In the genomic region with DNA sequence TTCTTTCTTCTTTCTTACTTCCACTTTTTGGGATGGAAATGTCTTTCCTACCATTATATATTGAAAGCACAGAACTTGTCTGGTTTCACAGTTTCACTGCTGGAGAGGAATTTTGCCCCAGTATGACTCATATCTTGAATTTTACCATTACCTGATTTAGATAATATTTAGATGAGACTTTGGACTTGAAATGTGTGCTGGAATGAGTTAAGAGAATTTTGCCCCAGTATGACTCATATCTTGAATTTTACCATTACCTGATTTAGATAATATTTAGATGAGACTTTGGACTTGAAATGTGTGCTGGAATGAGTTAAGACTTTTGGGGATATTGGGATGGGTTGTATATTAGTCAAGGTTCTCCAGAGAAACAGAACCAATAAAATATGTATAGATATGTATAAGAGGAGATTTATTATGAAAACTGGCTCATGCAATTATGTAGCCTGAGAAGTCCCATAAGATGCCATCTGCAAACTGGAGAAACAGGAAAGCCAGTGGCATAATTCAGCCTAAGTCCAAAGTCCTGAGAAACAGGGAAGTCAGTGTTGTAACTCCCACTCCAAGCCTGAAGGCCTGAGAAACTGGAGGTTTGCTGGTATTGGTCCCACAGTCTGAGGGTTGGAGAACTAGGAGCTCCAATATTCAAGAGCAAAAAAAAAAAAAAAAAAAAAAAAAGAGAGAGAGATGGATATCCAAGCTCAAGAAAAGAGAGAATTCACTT, we compare ENCODE assay signal across 1 cellular context.
TF ChIP-seq lines count a peak whose summit lies in the region.

No MANE protein-coding gene starts in this region.

TF ChIP-seq in A549, 52 proteins besides CTCF, POLR2A, EP300 and RAD21 (continued from another document):
- TF ChIP-seq, protein P1, sequence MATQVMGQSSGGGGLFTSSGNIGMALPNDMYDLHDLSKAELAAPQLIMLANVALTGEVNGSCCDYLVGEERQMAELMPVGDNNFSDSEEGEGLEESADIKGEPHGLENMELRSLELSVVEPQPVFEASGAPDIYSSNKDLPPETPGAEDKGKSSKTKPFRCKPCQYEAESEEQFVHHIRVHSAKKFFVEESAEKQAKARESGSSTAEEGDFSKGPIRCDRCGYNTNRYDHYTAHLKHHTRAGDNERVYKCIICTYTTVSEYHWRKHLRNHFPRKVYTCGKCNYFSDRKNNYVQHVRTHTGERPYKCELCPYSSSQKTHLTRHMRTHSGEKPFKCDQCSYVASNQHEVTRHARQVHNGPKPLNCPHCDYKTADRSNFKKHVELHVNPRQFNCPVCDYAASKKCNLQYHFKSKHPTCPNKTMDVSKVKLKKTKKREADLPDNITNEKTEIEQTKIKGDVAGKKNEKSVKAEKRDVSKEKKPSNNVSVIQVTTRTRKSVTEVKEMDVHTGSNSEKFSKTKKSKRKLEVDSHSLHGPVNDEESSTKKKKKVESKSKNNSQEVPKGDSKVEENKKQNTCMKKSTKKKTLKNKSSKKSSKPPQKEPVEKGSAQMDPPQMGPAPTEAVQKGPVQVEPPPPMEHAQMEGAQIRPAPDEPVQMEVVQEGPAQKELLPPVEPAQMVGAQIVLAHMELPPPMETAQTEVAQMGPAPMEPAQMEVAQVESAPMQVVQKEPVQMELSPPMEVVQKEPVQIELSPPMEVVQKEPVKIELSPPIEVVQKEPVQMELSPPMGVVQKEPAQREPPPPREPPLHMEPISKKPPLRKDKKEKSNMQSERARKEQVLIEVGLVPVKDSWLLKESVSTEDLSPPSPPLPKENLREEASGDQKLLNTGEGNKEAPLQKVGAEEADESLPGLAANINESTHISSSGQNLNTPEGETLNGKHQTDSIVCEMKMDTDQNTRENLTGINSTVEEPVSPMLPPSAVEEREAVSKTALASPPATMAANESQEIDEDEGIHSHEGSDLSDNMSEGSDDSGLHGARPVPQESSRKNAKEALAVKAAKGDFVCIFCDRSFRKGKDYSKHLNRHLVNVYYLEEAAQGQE (IDR thresholded peaks at IDR 0.05): no peak
- TF ChIP-seq MYC (IDR thresholded peaks at IDR 0.05; ENCODE audit: borderline replicate concordance, low read length) (no peak), CHD4 (IDR thresholded peaks at IDR 0.05; ENCODE audit: borderline replicate concordance) (no peak), HDAC2 (IDR thresholded peaks at IDR 0.05) (no peak), EHMT2 (IDR thresholded peaks at IDR 0.05; ENCODE audit: low read depth) (no peak)
